In genomic region chr16:72832640-72833039, GRCh38 we compare ENCODE assay signal across 8 cellular contexts.
DNase-seq lines count a peak whose midpoint lies in the region; ATAC-seq and TF ChIP-seq lines count a peak whose summit lies in the region.

No MANE protein-coding gene starts in this region.

- H3K4me3 Mint-ChIP-seq in osteocyte (ENCODE audit: unreplicated experiment) = no peak overlapping the region

- no peak for TF ChIP-seq POLR2A in GM18505 (IDR thresholded peaks at IDR 0.05; ENCODE audit: borderline replicate concordance, extremely low read depth, insufficient read depth, insufficient read length)

- ATAC-seq in GM18505 (IDR thresholded peaks at IDR 0.05; ENCODE audit: unreplicated experiment) (peak; percentile 75), HG03442 (IDR thresholded peaks at IDR 0.05; ENCODE audit: unreplicated experiment) (peak; percentile 49), thoracic aorta (ENCODE audit: insufficient number of reproducible peaks, low FRiP score, low read depth) (peak; percentile 56)

- peaks cover 45% of the 10 kb centered on the region for H3K4me1 Mint-ChIP-seq in osteocyte (ENCODE audit: unreplicated experiment)

- no peak overlapping the region for H3K4me3 ChIP-seq in AG09309 (ENCODE audit: control insufficient read depth, low read depth, low read length)
- no peak overlapping the region for H3K4me3 ChIP-seq in foreskin fibroblast (ENCODE audit: low read depth in 1 of 2, low read length in 2 of 2)
- no peak overlapping the region for H3K4me3 ChIP-seq in thoracic aorta

- no peaks in the 10 kb centered on the region for H3K27me3 Mint-ChIP-seq in osteocyte (ENCODE audit: unreplicated experiment)

- no peaks in the 10 kb centered on the region for H3K9me3 ChIP-seq in thoracic aorta

- H3K36me3 Mint-ChIP-seq in osteocyte (ENCODE audit: unreplicated experiment) = peaks cover 20% of the 10 kb centered on the region

- TF ChIP-seq CTCF in AG09309 (IDR thresholded peaks at IDR 0.05; ENCODE audit: control insufficient read depth, insufficient read depth, low read depth, low read length, missing control alignments) (peak; percentile 100), foreskin fibroblast (IDR thresholded peaks at IDR 0.05; ENCODE audit: low read depth, low read length) (peak; percentile 100), osteocyte (IDR thresholded peaks at IDR 0.05) (peak; percentile 95), thoracic aorta (IDR thresholded peaks at IDR 0.05) (peak; percentile 99)

- H3K9me3 Mint-ChIP-seq in osteocyte (ENCODE audit: unreplicated experiment) = no peaks in the 10 kb centered on the region

- peak overlapping the region; percentile 80 for H3K27ac Mint-ChIP-seq in osteocyte (ENCODE audit: unreplicated experiment)

- DNase-seq in AG09309 (ENCODE audit: low read depth) (peak; percentile 67), OCI-M1 (lab: John Stamatoyannopoulos, UW) (peak; percentile 78), foreskin fibroblast (peak; percentile 73 to 92), osteocyte (ENCODE audit: extremely low spot score, unreplicated experiment) (peak; percentile 94), thoracic aorta (ENCODE audit: low spot score) (no peak)
- peak; percentile 42 to 44 for DNase-seq in activated T-helper 1 cell treated with anti-CD3 and anti-CD28 coated beads, Interleukin-2, amount 50 U/mL, for 16 hours (ENCODE audit: low read depth in 1 of 2, low spot score in 1 of 2)

- H3K4me1 ChIP-seq in thoracic aorta (ENCODE audit: control insufficient read depth in 1 of 2, low read depth in 2 of 2) = peaks cover 14 to 44% of the 10 kb centered on the region in 2 donors

- peaks cover 3% of the 10 kb centered on the region for H3K36me3 ChIP-seq in thoracic aorta

- peak overlapping the region in 1 of 2 donors; percentile 25 for H3K27ac ChIP-seq in thoracic aorta

- H3K27me3 ChIP-seq in thoracic aorta (replicated peaks; ENCODE audit: insufficient read depth) = no peaks in the 10 kb centered on the region
